Comparison of ENCODE assay signal across 8 cellular contexts in the genomic region with DNA sequence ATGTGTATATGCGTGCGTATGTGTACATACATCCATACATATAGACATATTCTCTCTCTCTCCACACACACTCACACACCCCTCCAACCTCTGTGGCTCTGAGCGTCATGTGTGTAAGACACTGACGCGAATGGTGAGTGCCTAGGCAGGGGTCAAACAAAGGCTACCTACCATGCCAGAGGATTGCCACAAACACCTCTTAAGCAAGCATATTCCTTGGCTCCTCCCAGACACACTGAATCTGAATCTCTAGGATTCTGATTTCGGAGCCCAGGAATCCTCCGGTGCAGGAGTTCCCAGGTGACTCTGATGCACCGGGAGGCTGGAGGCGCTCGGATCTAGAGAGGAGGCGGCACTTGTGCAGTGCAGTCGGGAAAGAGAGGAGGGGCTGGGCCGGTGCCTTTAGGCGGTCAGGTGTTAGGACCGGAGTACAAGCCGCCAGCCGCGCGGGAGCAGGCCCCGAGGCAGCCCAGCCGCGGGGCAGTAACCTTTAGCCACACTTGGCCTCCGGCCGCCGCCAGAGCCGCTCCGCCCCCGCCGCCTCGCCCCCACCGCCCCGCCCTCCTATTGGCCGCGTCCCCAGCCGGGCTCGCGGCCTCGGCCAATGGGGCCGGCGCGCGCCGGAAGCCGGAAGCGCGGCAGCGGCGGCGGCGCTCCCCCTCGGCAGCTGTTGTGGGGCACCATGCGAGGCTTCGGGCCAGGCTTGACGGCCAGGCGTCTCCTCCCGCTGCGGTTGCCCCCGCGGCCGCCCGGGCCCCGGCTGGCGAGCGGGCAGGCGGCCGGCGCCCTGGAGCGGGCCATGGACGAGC. TPM values are rescaled to one million over a fixed set of nuclear protein-coding genes. Genes with fewer than 3 reads are reported as not detected.
DNase-seq lines count a peak whose midpoint lies in the region; ATAC-seq and TF ChIP-seq lines count a peak whose summit lies in the region.

A gene (plus strand): TSS at position 653 of the 809 bp plus-strand sequence. CDS start 30 bp downstream, at position 683.

- H3K9me3 ChIP-seq in neural progenitor cell (ENCODE audit: low read depth) (no peaks in the 10 kb centered on the region), stomach smooth muscle (ENCODE audit: control insufficient read depth in 2 of 2, low read length in 2 of 2) (no peaks in the 10 kb centered on the region)

- peak within 1 kb of the TSS; percentile 94 for H3K4me2 ChIP-seq in neural progenitor cell

- H3K79me2 ChIP-seq in neural progenitor cell (ENCODE audit: low read depth): peaks cover 13% of the 10 kb centered on the region

- H4K20me1 ChIP-seq in neural progenitor cell (ENCODE audit: low read depth): peaks cover 13% of the 10 kb centered on the region

- DNase-seq in DMS153 (lab: John Stamatoyannopoulos, UW) (peak; percentile 36), HUDEP-2 (lab: John Stamatoyannopoulos, UW; ENCODE audit: unreplicated experiment in 76 of 76) (peak in 70 of 76 experiments; percentile 11 to 84 (median 64)), activated gamma-delta T cell treated with Interleukin-2 at 50 U/mL for 16 hours (peak; percentile 61), foreskin fibroblast (peak; percentile 67 to 89), neural progenitor cell (ENCODE audit: low spot score) (peak; percentile 92)

- peak within 1 kb of the TSS; percentile 94 for H2AFZ ChIP-seq in neural progenitor cell (replicated peaks)

- peaks cover 5% of the 10 kb centered on the region for H3K4me1 ChIP-seq in neural progenitor cell
- peaks cover 26% of the 10 kb centered on the region for H3K4me1 ChIP-seq in stomach smooth muscle (ENCODE audit: control insufficient read depth, insufficient read depth, low read length)

- H3K27me3 ChIP-seq in neural progenitor cell (peaks cover 20% of the 10 kb centered on the region), stomach smooth muscle (ENCODE audit: control insufficient read depth in 1 of 2, insufficient read depth in 2 of 2, low read length in 2 of 2) (no peaks in the 10 kb centered on the region)

- H3K4me3 ChIP-seq in foreskin fibroblast (ENCODE audit: low read depth in 1 of 2, low read length in 2 of 2) (peak within 1 kb of the TSS; percentile 58 to 74), neural progenitor cell (peak within 1 kb of the TSS; percentile 70), stomach smooth muscle (ENCODE audit: low read length in 2 of 2) (peak within 1 kb of the TSS; percentile 79 to 87)

- H3K27ac ChIP-seq in neural progenitor cell (no peak within 1 kb of the TSS), stomach smooth muscle (ENCODE audit: low read length) (peak within 1 kb of the TSS; percentile 90)

- no peak within 1 kb of the TSS for H3K27ac Mint-ChIP-seq in neural progenitor cell

- no peak for TF ChIP-seq CTCF in foreskin fibroblast (IDR thresholded peaks at IDR 0.05; ENCODE audit: low read depth, low read length)
- no peak for TF ChIP-seq CTCF in neural progenitor cell (IDR thresholded peaks at IDR 0.05)

- H3K4me1 Mint-ChIP-seq in neural progenitor cell: peaks cover 30% of the 10 kb centered on the region

- H3K36me3 ChIP-seq in neural progenitor cell (no peaks in the 10 kb centered on the region), stomach smooth muscle (ENCODE audit: control insufficient read depth in 2 of 2, insufficient read depth in 2 of 2, low read length in 2 of 2) (no peaks in the 10 kb centered on the region)

- TF ChIP-seq POLR2A in Raji (IDR thresholded peaks at IDR 0.05; ENCODE audit: insufficient read depth, low read depth, low read length): peak; percentile 75

- H3K9ac ChIP-seq in neural progenitor cell (no peak within 1 kb of the TSS), stomach smooth muscle (ENCODE audit: low read length in 2 of 2) (peak within 1 kb of the TSS; percentile 75 to 91)

- H3F3A ChIP-seq in neural progenitor cell (ENCODE audit: low read depth): peaks cover 8% of the 10 kb centered on the region

- H3K36me3 Mint-ChIP-seq in neural progenitor cell: peaks cover 4% of the 10 kb centered on the region

- peak within 1 kb of the TSS; percentile 93 for H3K4me3 Mint-ChIP-seq in neural progenitor cell

- peaks cover 11% of the 10 kb centered on the region for H3K27me3 Mint-ChIP-seq in neural progenitor cell (ENCODE audit: insufficient read depth, low read depth)

- peak; percentile 94 for ATAC-seq in GM21381 (IDR thresholded peaks at IDR 0.05; ENCODE audit: unreplicated experiment)

- no peaks in the 10 kb centered on the region for H3K9me3 Mint-ChIP-seq in neural progenitor cell

RNA-seq across cellular contexts. Expression of the gene that starts here (rescaled TPM):
- 2.5 and 3.3 TPM in 2 replicates for total RNA-seq in neural progenitor cell (ENCODE audit: low replicate concordance)

Comparison
In these comparisons a context has a peak if more than half of its experiments do, and no peak if none do; other contexts are left out.
1. DNase-seq: peak in every context shown above with its lines; median percentile 92 in neural progenitor cell; 78 in foreskin fibroblast; 64 in HUDEP-2; 61 in activated gamma-delta T cell treated with Interleukin-2 at 50 U/mL for 16 hours; 36 in DMS153.